In genomic region chr2:33372940-33373553, GRCh38 we compare ENCODE assay signal across 8 cellular contexts.
DNase-seq lines count a peak whose midpoint lies in the region; ATAC-seq, FAIRE-seq and TF ChIP-seq lines count a peak whose summit lies in the region.

No MANE protein-coding gene starts in this region.

- TF ChIP-seq POLR2A in Peyer's patch (IDR thresholded peaks at IDR 0.05), result no peak

- peak; percentile 72 for DNase-seq in DMS79 treated with DMSO at 0.1 percent for 48 hours (lab: John Stamatoyannopoulos, UW)
- DNase-seq in HTR-8/SVneo (ENCODE audit: insufficient read length, low spot score), result peak; percentile 46
- DNase-seq in Peyer's patch, result peak in 1 of 3 donors; percentile 56
- DNase-seq in epithelial cell of esophagus (ENCODE audit: low read depth), result peak; percentile 78

- H3K4me3 ChIP-seq in Peyer's patch, result no peak overlapping the region
- no peak overlapping the region for H3K4me3 ChIP-seq in epithelial cell of esophagus (ENCODE audit: low read length)
- H3K4me3 ChIP-seq in neutrophil (ENCODE audit: low read depth in 1 of 2, low read length in 1 of 2), result no peak overlapping the region

- FAIRE-seq in HTR-8/SVneo (lab: Jason Lieb, UNC), result peak; percentile 44

- TF ChIP-seq CTCF in 22Rv1 (IDR thresholded peaks at IDR 0.05) (peak; percentile 89), Peyer's patch (IDR thresholded peaks at IDR 0.05) (peak; percentile 39 to 80 (median 77)), epithelial cell of esophagus (IDR thresholded peaks at IDR 0.05; ENCODE audit: insufficient read depth, low read depth, low read length, missing control alignments) (peak; percentile 82), neutrophil (IDR thresholded peaks at IDR 0.05) (peak; percentile 47)

- H3K27ac ChIP-seq in 22Rv1 (no peak overlapping the region), Peyer's patch (no peak overlapping the region), neutrophil (no peak overlapping the region)

- no peaks in the 10 kb centered on the region for H3K36me3 ChIP-seq in Peyer's patch
- no peaks in the 10 kb centered on the region for H3K36me3 ChIP-seq in neutrophil

- H3K9me3 ChIP-seq in Peyer's patch, result no peaks in the 10 kb centered on the region
- no peaks in the 10 kb centered on the region for H3K9me3 ChIP-seq in neutrophil

- H3K4me1 ChIP-seq in Peyer's patch, result no peaks in the 10 kb centered on the region
- H3K4me1 ChIP-seq in neutrophil (ENCODE audit: control insufficient read depth in 1 of 2, insufficient read depth in 1 of 2, low read depth in 1 of 2, low read length in 1 of 2), result no peaks in the 10 kb centered on the region

- ATAC-seq in GM21360 (IDR thresholded peaks at IDR 0.05; ENCODE audit: unreplicated experiment) (no peak), GM21526 (IDR thresholded peaks at IDR 0.05; ENCODE audit: low FRiP score, unreplicated experiment) (no peak)

- H3K27me3 ChIP-seq in Peyer's patch (no peaks in the 10 kb centered on the region), neutrophil (no peaks in the 10 kb centered on the region)
